12 cellular contexts compared by ENCODE assay signal in genomic region chr10:75432763-75433162, GRCh38. TPM values are rescaled to one million over a fixed set of nuclear protein-coding genes. Genes with fewer than 3 reads are reported as not detected.
"Had no signal": no experiment of that assay in that cellular context is flagged by ENCODE, and none has a peak within 500 bp of the region (broad histone marks: within the 10 kb centered on the region; RNA-seq: fewer than 3 reads in every experiment).

No MANE protein-coding gene starts in this region.

- H3K9me3 ChIP-seq: pancreas, stomach, thoracic aorta had no signal

- ATAC-seq: pancreas had no signal

- DNase-seq: activated CD4-positive, alpha-beta memory T cell treated with anti-CD3 and anti-CD28 coated beads for 36 hours; activated naive CD8-positive, alpha-beta T cell treated with anti-CD3 and anti-CD28 coated beads, Interleukin-2, amount 10 ng/mL, durations not matched to agents 7 days and 5 days; activated T-cell treated with anti-CD3 and anti-CD28 coated beads, Interleukin-2, amount 50 U/mL, for 48 hours; anterior cingulate cortex; foreskin melanocyte; kidney glomerular epithelial cell; stimulated activated CD4-positive, alpha-beta T cell treated with anti-CD3 and anti-CD28 coated beads, Interleukin-15, amount 100 ng/mL, for 24 hours; stimulated activated CD4-positive, alpha-beta T cell treated with anti-CD3 and anti-CD28 coated beads, Interleukin-4, amount 100 ng/mL, for 4 hours; T1000 had no signal

- H3K27me3 ChIP-seq: pancreas, stomach had no signal

- H3K36me3 ChIP-seq: pancreas, stomach, thoracic aorta had no signal

- H3K27ac ChIP-seq: pancreas, thoracic aorta had no signal

RNA-seq across cellular contexts. Expression of gene LRMDA, which starts 1.3 kb away (rescaled TPM):
- total RNA-seq: activated CD4-positive, alpha-beta memory T cell treated with anti-CD3 and anti-CD28 coated beads for 36 hours; activated naive CD8-positive, alpha-beta T cell treated with anti-CD3 and anti-CD28 coated beads, Interleukin-2, amount 10 ng/mL, durations not matched to agents 7 days and 5 days had no signal
